Comparison of ENCODE assay signal across 10 cellular contexts in genomic region chr5:1021969-1022336, GRCh38. TPM values are rescaled to one million over a fixed set of nuclear protein-coding genes. Genes with fewer than 3 reads are reported as not detected.
DNase-seq lines count a peak whose midpoint lies in the region; ATAC-seq and TF ChIP-seq lines count a peak whose summit lies in the region.
"Not testable (repeated sequence)": the region's sequence is repeated elsewhere in the genome, so short reads cannot be mapped to it uniquely, and the experiment has no call there.
"Had no signal": no experiment of that assay in that cellular context is flagged by ENCODE, and none has a peak within 500 bp of the region (broad histone marks: within the 10 kb centered on the region; RNA-seq: fewer than 3 reads in every experiment).

No MANE protein-coding gene starts in this region.

- peaks cover 54% of the 10 kb centered on the region for H4K20me1 ChIP-seq in BLaER1
- H4K20me1 ChIP-seq in MM.1S (ENCODE audit: insufficient read depth, low read length) = not testable (repeated sequence)

- not testable (repeated sequence) for H3K9me3 ChIP-seq in BLaER1; HUES6 (ENCODE audit: control insufficient read depth, insufficient read depth, low read depth, low read length); MM.1S (replicated peaks; ENCODE audit: insufficient read depth, low read length); SK-N-MC (ENCODE audit: low read depth, low read length)

- H3K4me1 ChIP-seq in BLaER1 = peaks cover 46% of the 10 kb centered on the region
- H3K4me1 ChIP-seq in HUES6 (ENCODE audit: control insufficient read depth, insufficient read depth, low read length); mesendoderm (ENCODE audit: control insufficient read depth, low read depth, low read length): not testable (repeated sequence)
- peaks cover 22% of the 10 kb centered on the region for H3K4me1 ChIP-seq in MM.1S (ENCODE audit: low read length)

- not testable (repeated sequence) for H3K27ac ChIP-seq in BLaER1; HUES6 (ENCODE audit: low read depth, low read length); mesendoderm (ENCODE audit: low read depth, low read length)
- H3K27ac ChIP-seq in MM.1S (ENCODE audit: low read length) = peak overlapping the region; percentile 84
- H3K27ac ChIP-seq in SK-N-MC = peak overlapping the region; percentile 69; the same call in 1 of the 2 replicates

- not testable (repeated sequence) for H2AK5ac ChIP-seq in mesendoderm (ENCODE audit: low read length)

- not testable (repeated sequence) for H3K9ac ChIP-seq in BLaER1; SK-N-MC (ENCODE audit: insufficient read length); mesendoderm (ENCODE audit: low read length)
- H3K9ac ChIP-seq in HUES6 (ENCODE audit: low read length) (peak overlapping the region; percentile 48), MM.1S (ENCODE audit: low read length) (peak overlapping the region; percentile 41; the same call in 1 of the 2 replicates)

- H3K27me3 ChIP-seq in BLaER1 = peaks cover 22% of the 10 kb centered on the region
- not testable (repeated sequence) for H3K27me3 ChIP-seq in HUES6 (ENCODE audit: control insufficient read depth, insufficient read depth, low read length); MM.1S (replicated peaks; ENCODE audit: insufficient read depth, low read length); mesendoderm (ENCODE audit: insufficient read depth, low read length, poor library complexity)

- peak overlapping the region; percentile 42 for H3K56ac ChIP-seq in mesendoderm (ENCODE audit: low read length)

- not testable (repeated sequence) for DNase-seq in MM.1S; SK-N-MC (ENCODE audit: low read depth, low spot score); mesendoderm
- DNase-seq in left cardiac atrium = peak; percentile 10
- peak; percentile 50 for DNase-seq in posterior vena cava (ENCODE audit: low spot score)

- ATAC-seq in left cardiac atrium = not testable (repeated sequence)

- H3K23ac ChIP-seq in mesendoderm (ENCODE audit: low read length) = not testable (repeated sequence)

- H2BK120ac ChIP-seq in mesendoderm (ENCODE audit: low read depth, low read length) = not testable (repeated sequence)

- not testable (repeated sequence) for H2BK15ac ChIP-seq in mesendoderm (replicated peaks; ENCODE audit: low read depth)

- no CpG with 5 or more reads among the region's 9 CpGs for WGBS in mesendoderm (ENCODE audit: extremely low coverage, insufficient coverage, low lambda C conversion rate)

- peaks cover 15% of the 10 kb centered on the region; the same call in 1 of the 2 replicates for H3K36me3 ChIP-seq in BLaER1
- not testable (repeated sequence) for H3K36me3 ChIP-seq in HUES6 (ENCODE audit: control insufficient read depth, insufficient read depth, low read length); MM.1S (replicated peaks; ENCODE audit: insufficient read depth, low read length); SK-N-MC (ENCODE audit: insufficient read depth, low read length); mesendoderm (ENCODE audit: control insufficient read depth, insufficient read depth, low read length)

- intact Hi-C loops in left cardiac atrium (cut with DNase I); posterior vena cava (cut with DNase I): not testable (repeated sequence)

- H3K4ac ChIP-seq in mesendoderm (ENCODE audit: low read depth, low read length) = peak overlapping the region; percentile 16

- not testable (repeated sequence) for H3K9me2 ChIP-seq in MM.1S (replicated peaks; ENCODE audit: insufficient read depth, low read length)

- TF ChIP-seq CTCF in MM.1S (IDR thresholded peaks at IDR 0.05; ENCODE audit: low read length) = not testable (repeated sequence)

- not testable (repeated sequence) for H3K4me3 ChIP-seq in BLaER1; HUES6 (ENCODE audit: low read depth, low read length); MM.1S (ENCODE audit: low read length); mesendoderm (ENCODE audit: low read length)
- H3K4me3 ChIP-seq in SK-N-MC = peak overlapping the region; percentile 67

- peak overlapping the region; percentile 60 for H3K4me2 ChIP-seq in BLaER1
- H3K4me2 ChIP-seq in MM.1S (ENCODE audit: low read depth, low read length) = peak overlapping the region; percentile 58; the same call in 1 of the 2 replicates
- H3K4me2 ChIP-seq in mesendoderm (ENCODE audit: low read length) = not testable (repeated sequence)

- not testable (repeated sequence) for H3K79me1 ChIP-seq in mesendoderm (ENCODE audit: low read length)

- peaks cover 21% of the 10 kb centered on the region for H3F3A ChIP-seq in MM.1S (ENCODE audit: insufficient read depth, low read length)

- not testable (repeated sequence) for H2BK5ac ChIP-seq in mesendoderm (ENCODE audit: low read length)

- not testable (repeated sequence) for H4K8ac ChIP-seq in mesendoderm (ENCODE audit: low read depth, low read length)

- H2AFZ ChIP-seq in MM.1S (ENCODE audit: low read length) = not testable (repeated sequence)

- H3K18ac ChIP-seq in mesendoderm (ENCODE audit: low read length) = peak overlapping the region; percentile 54

- H4K5ac ChIP-seq in mesendoderm (ENCODE audit: low read length) = not testable (repeated sequence)

- peaks cover 39% of the 10 kb centered on the region for H3K79me2 ChIP-seq in MM.1S (ENCODE audit: low read length)
- not testable (repeated sequence) for H3K79me2 ChIP-seq in mesendoderm (ENCODE audit: control insufficient read depth, insufficient read depth, low read length)

RNA-seq across cellular contexts. Expression of gene NKD2, which starts 13.4 kb away (rescaled TPM):
- 10 to 100 TPM in 1 of 2 donors, 1 to 10 TPM in 1; 4.4 to 10.4 TPM for total RNA-seq in left cardiac atrium
- polyA plus RNA-seq in mesendoderm (2013, experiment 1 of 2) = 4.1 TPM
- polyA plus RNA-seq in mesendoderm (2013, experiment 2 of 2) = 3.1 TPM
- total RNA-seq in posterior vena cava = 1 to 10 TPM; 2.7 to 5.0 TPM
- total RNA-seq: GM23248 had no signal
- polyA plus RNA-seq: BJ; CD8-positive, alpha-beta memory T cell; GM23248 had no signal
